8 cellular contexts compared by ENCODE assay signal in genomic region chr17:35969558-35970442, GRCh38. TPM values are rescaled to one million over a fixed set of nuclear protein-coding genes. Genes with fewer than 3 reads are reported as not detected.
DNase-seq lines count a peak whose midpoint lies in the region; ATAC-seq, FAIRE-seq and TF ChIP-seq lines count a peak whose summit lies in the region.

No MANE protein-coding gene starts in this region.

- H2BK15ac ChIP-seq in H1 (ENCODE audit: low read length), result no peak overlapping the region

- no peaks in the 10 kb centered on the region for H3K36me3 Mint-ChIP-seq in mesothelial cell of epicardium

- no peak overlapping the region for H3K4me3 Mint-ChIP-seq in mesothelial cell of epicardium

- H3K27me3 ChIP-seq in HCT116 (ENCODE audit: insufficient read depth, low read length) (no peaks in the 10 kb centered on the region), H1 (replicated peaks in 1 of 4; ENCODE audit: control insufficient read depth in 3 of 4, extremely low read depth in 1 of 4, insufficient read depth in 3 of 4, low read length in 3 of 4) (no peaks in the 10 kb centered on the region)

- H3K4me1 ChIP-seq in HCT116 (ENCODE audit: control insufficient read depth in 1 of 2, insufficient read depth in 2 of 2, low read length in 2 of 2) (no peaks in the 10 kb centered on the region), H1 (replicated peaks in 1 of 4; ENCODE audit: control insufficient read depth in 3 of 4, insufficient read depth in 4 of 4, low read length in 3 of 4) (peaks cover 0 to 2% (median 0%) of the 10 kb centered on the region in 4 experiments; a peak in 2 of 7 replicates)

- no peak overlapping the region for H2BK5ac ChIP-seq in H1 (ENCODE audit: low read depth, low read length)

- intact Hi-C loops in HCT116 (cut with micrococcal nuclease), result loop anchor here (1.0 to 5.0 kb wide), 3 partner anchors 168 to 513 kb away; no protein-coding TSS in a partner anchor

- TF ChIP-seq CTCF in HCT116 (IDR thresholded peaks at IDR 0.05 in 2 of 3, conservative IDR thresholded peaks at IDR 0.05 in 1 of 3; ENCODE audit: borderline replicate concordance in 1 of 3, insufficient read depth in 1 of 3, low read depth in 2 of 3, low read length in 2 of 3) (peak; percentile 66 to 87 (median 74); a peak in 5 of 6 replicates), H1 (IDR thresholded peaks at IDR 0.05; ENCODE audit: control extremely low read depth in 1 of 3, insufficient read depth in 1 of 3, low read depth in 1 of 3, low read length in 3 of 3) (peak; percentile 15 to 88 (median 81)), mesothelial cell of epicardium (IDR thresholded peaks at IDR 0.05; ENCODE audit: unreplicated experiment) (peak; percentile 93)

- no peak for TF ChIP-seq EP300 in H1 (IDR thresholded peaks at IDR 0.05; ENCODE audit: borderline replicate concordance in 1 of 2, low read depth in 2 of 2, low read length in 2 of 2)

- H3K9ac ChIP-seq in HCT116 (ENCODE audit: low read length) (no peak overlapping the region), H1 (replicated peaks in 1 of 4; ENCODE audit: extremely low read depth in 1 of 4, low read depth in 3 of 4, low read length in 3 of 4) (no peak overlapping the region)

- no peak overlapping the region for H3K56ac ChIP-seq in H1 (replicated peaks; ENCODE audit: insufficient read length, low read depth, low read length)

- RAD21 ChIA-PET in HCT116 (lab: Charles Lee; ENCODE audit: low non-redundant PET in 1 of 2, low total read pairs in 2 of 2, uncharacterized antibody in 2 of 2, unreplicated experiment in 2 of 2), result interaction anchor here (0.7 to 1.8 kb wide), 8 partner anchors 103 to 513 kb away, joined by 3 to 22 read pairs (median 4); no protein-coding TSS in a partner anchor

- H2AK5ac ChIP-seq in H1 (ENCODE audit: low read depth, low read length), result no peak overlapping the region

- H4K91ac ChIP-seq in H1 (replicated peaks; ENCODE audit: insufficient read length, low read length), result no peak overlapping the region

- no peaks in the 10 kb centered on the region for H3K79me1 ChIP-seq in H1 (ENCODE audit: low read depth, low read length)

- no peak overlapping the region for H3K27ac Mint-ChIP-seq in mesothelial cell of epicardium

- no peaks in the 10 kb centered on the region for H3K36me3 ChIP-seq in HCT116 (ENCODE audit: control insufficient read depth in 1 of 2, insufficient read depth in 2 of 2, low read length in 2 of 2)
- no peaks in the 10 kb centered on the region for H3K36me3 ChIP-seq in H1 (ENCODE audit: control insufficient read depth in 2 of 4, insufficient read depth in 4 of 4, low read length in 3 of 4)

- no peak overlapping the region for H2BK120ac ChIP-seq in H1 (replicated peaks; ENCODE audit: low read depth, low read length)

- H3K23me2 ChIP-seq in H1 (ENCODE audit: low read depth, low read length), result no peaks in the 10 kb centered on the region

- H3K79me2 ChIP-seq in HCT116 (ENCODE audit: insufficient read depth, low read length) (no peaks in the 10 kb centered on the region), H1 (ENCODE audit: control insufficient read depth in 1 of 2, insufficient read depth in 2 of 2, low read length in 2 of 2) (no peaks in the 10 kb centered on the region)

- H3K14ac ChIP-seq in H1 (ENCODE audit: insufficient read length), result no peak overlapping the region

- no peak overlapping the region for H2BK20ac ChIP-seq in H1 (ENCODE audit: low read length)

- POLR2A ChIA-PET in HCT116 (lab: Charles Lee), result interaction anchor here (0.6 to 1.3 kb wide), 4 partner anchors 161 to 179 kb away, joined by 3 to 4 read pairs (median 4); partner anchors contain the start of gene TAF15
- POLR2A ChIA-PET in H1 (lab: Charles Lee; ENCODE audit: partially characterized antibody), result interaction anchor here (0.6 kb wide), 1 partner anchor 38 kb away, joined by 3 read pairs; no protein-coding TSS in a partner anchor

- H4K20me1 ChIP-seq in HCT116 (ENCODE audit: insufficient read depth), result no peaks in the 10 kb centered on the region
- H4K20me1 ChIP-seq in H1 (replicated peaks in 1 of 2; ENCODE audit: control insufficient read depth in 1 of 2, insufficient read depth in 2 of 2, low read length in 2 of 2), result no peaks in the 10 kb centered on the region

- peak overlapping the region; percentile 26 for H4K5ac ChIP-seq in H1 (ENCODE audit: insufficient read length, low read depth, low read length)

- H3K4me1 Mint-ChIP-seq in mesothelial cell of epicardium, result no peaks in the 10 kb centered on the region

- no peak overlapping the region for H3K4ac ChIP-seq in H1 (replicated peaks; ENCODE audit: insufficient read length, low read depth, low read length)

- H3K27me3 Mint-ChIP-seq in mesothelial cell of epicardium (ENCODE audit: low read depth), result peaks cover 11% of the 10 kb centered on the region

- H2AFZ ChIP-seq in HCT116 (ENCODE audit: low read depth, low read length, poor library complexity, severe bottlenecking), result peak overlapping the region; percentile 11
- H2AFZ ChIP-seq in H1 (ENCODE audit: low read length), result 0 out of 2 replicates have a peak overlapping the region, but pooled peaks have one; percentile 65

- CTCF ChIA-PET in HCT116 (lab: Charles Lee) (interaction anchor here (0.6 to 5.3 kb wide), 17 partner anchors 8 to 529 kb away, joined by 3 to 137 read pairs (median 5); partner anchors contain the start of gene CCL16), H1 (lab: Charles Lee; ENCODE audit: partially characterized antibody) (interaction anchor here (0.6 to 5.1 kb wide), 28 partner anchors 9 to 1679 kb away, joined by 3 to 46 read pairs (median 3); partner anchors contain the start of gene LYZL6)

- no peak overlapping the region for H2BK12ac ChIP-seq in H1 (ENCODE audit: low read depth, low read length)

- no peak overlapping the region for H3K18ac ChIP-seq in H1 (ENCODE audit: extremely low read depth, low read length)

- no peaks in the 10 kb centered on the region for H3K9me2 ChIP-seq in HCT116 (ENCODE audit: insufficient read depth)

- FAIRE-seq in H1 (lab: Jason Lieb, UNC), result no peak

- ATAC-seq in HCT116 (peak; percentile 96), HG03520 (IDR thresholded peaks at IDR 0.05; ENCODE audit: unreplicated experiment) (no peak)

- no TSS peak for BruUV-seq in HCT116 (replicated peaks; lab: Mats Ljungman, UMichigan)

- H3K4me2 ChIP-seq in HCT116 (ENCODE audit: low read length) (no peak overlapping the region), H1 (ENCODE audit: insufficient read depth in 1 of 2, low read depth in 2 of 2, low read length in 2 of 2) (no peak overlapping the region)

- TF ChIP-seq RAD21 in HCT116 (IDR thresholded peaks at IDR 0.05; ENCODE audit: low read depth), result peak; percentile 90
- TF ChIP-seq RAD21 in H1 (IDR thresholded peaks at IDR 0.05 in 1 of 2, conservative IDR thresholded peaks at IDR 0.05 in 1 of 2; ENCODE audit: low read depth in 2 of 2, low read length in 2 of 2), result peak; percentile 95

- H3K23ac ChIP-seq in H1 (ENCODE audit: insufficient read length), result no peak overlapping the region

- H4K8ac ChIP-seq in H1 (ENCODE audit: extremely low read depth, insufficient read depth, low read length), result peak overlapping the region; percentile 28; the same call in 1 of the 2 replicates

- DNase-seq in Ammon's horn (ENCODE audit: low spot score), result peak; percentile 87
- DNase-seq in HCT116 (ENCODE audit: low read depth, low spot score), result peak; percentile 76
- peak; percentile 57 for DNase-seq in NCI-H748 treated with DMSO at 0.1 percent for 48 hours (lab: John Stamatoyannopoulos, UW)
- DNase-seq in activated CD8-positive, alpha-beta memory T cell treated with anti-CD3 and anti-CD28 coated beads for 24 hours, result peak; percentile 90
- DNase-seq in H1 (ENCODE audit: low read depth in 1 of 2, low spot score in 2 of 2), result peak; percentile 60 to 87
- peak; percentile 65 to 84 for DNase-seq in mesothelial cell of epicardium (ENCODE audit: low spot score in 2 of 2, unreplicated experiment in 2 of 2)
- DNase-seq in stimulated activated CD8-positive, alpha-beta memory T cell treated with anti-CD3 and anti-CD28 coated beads, Interleukin-2, amount 100 ng/mL, for 48 hours (ENCODE audit: low read depth in 2 of 2), result peak; percentile 57 to 64

- no peaks in the 10 kb centered on the region for H3K9me3 ChIP-seq in HCT116 (ENCODE audit: control insufficient read depth in 1 of 2, insufficient read depth in 1 of 2, low read depth in 1 of 2, low read length in 2 of 2)
- H3K9me3 ChIP-seq in H1 (ENCODE audit: insufficient read depth in 2 of 2, low read depth in 1 of 2, low read length in 1 of 2), result no peaks in the 10 kb centered on the region

- H3K4me3 ChIP-seq in HCT116 (replicated peaks in 1 of 2; ENCODE audit: low read depth in 1 of 2, low read length in 2 of 2) (no peak overlapping the region), H1 (ENCODE audit: extremely low read depth in 1 of 4, insufficient read depth in 2 of 4, low read depth in 3 of 4, low read length in 4 of 4) (no peak overlapping the region)

- WGBS in H1 (ENCODE audit: extremely low coverage in 1 of 2, insufficient coverage in 1 of 2, insufficient read length in 1 of 2, insufficient replicate concordance in 2 of 2, low coverage in 1 of 2, low lambda C conversion rate in 2 of 2, missing lambda C conversion rate in 1 of 2), 2 experiments, result 66% methylated on average over 8 of the region's 8 CpGs; no CpG with 5 or more reads in 1 of the 2 experiments

- H3K27ac ChIP-seq in HCT116 (ENCODE audit: low read depth, low read length), result no peak overlapping the region
- H3K27ac ChIP-seq in H1 (ENCODE audit: low read depth, low read length), result no peak overlapping the region

- no peaks in the 10 kb centered on the region for H3K9me3 Mint-ChIP-seq in mesothelial cell of epicardium

- no peak for TF ChIP-seq POLR2A in HCT116 (IDR thresholded peaks at IDR 0.05; ENCODE audit: borderline replicate concordance, extremely low read depth, insufficient read depth, insufficient read length)
- TF ChIP-seq POLR2A in H1 (IDR thresholded peaks at IDR 0.05; ENCODE audit: control extremely low read depth in 1 of 2, low read depth in 2 of 2, low read length in 2 of 2), result no peak

RNA-seq across cellular contexts. Expression of gene CCL16, which starts 11.5 kb away (rescaled TPM):
- total RNA-seq in HCT116 (2021; ENCODE audit: unreplicated experiment) (not detected), mesothelial cell of epicardium (not detected in 3 replicates)
- not detected in 2 replicates for polyA plus RNA-seq in HCT116 (2012)
- total RNA-seq in H1 (2021; fragmentation: NEBNext Ultra II Directional; extraction: Animal tissue kit (Norgen Biotek cat#: 25700)), result not detected in 2 replicates
- polyA plus RNA-seq in H1 (2011; rRNA removed), result not detected in 2 replicates
- not detected for polyA plus RNA-seq in H1 (2011; cell fraction: cytosol; rRNA removed)
- not detected for polyA plus RNA-seq in H1 (2011; cell fraction: nucleus; rRNA removed)
- not detected in 4 replicates for polyA plus RNA-seq in H1 (2012, experiment 1 of 2)
- polyA plus RNA-seq in H1 (2012, experiment 2 of 2), result not detected
- polyA plus RNA-seq in H1 (2013, experiment 1 of 2), result not detected
- not detected for polyA plus RNA-seq in H1 (2013, experiment 2 of 2)
- not detected in 2 replicates for polyA minus RNA-seq in H1 (2011; rRNA and poly(A)+ RNA removed)
- not detected for polyA minus RNA-seq in H1 (2011; cell fraction: cytosol; rRNA and poly(A)+ RNA removed)
- polyA minus RNA-seq in H1 (2011; cell fraction: nucleus; rRNA and poly(A)+ RNA removed), result not detected

RNA-seq across cellular contexts. Expression of gene CCL14, which starts 16.7 kb away (rescaled TPM):
- total RNA-seq in HCT116 (2021; ENCODE audit: unreplicated experiment) (not detected), mesothelial cell of epicardium (not detected in 3 replicates)
- polyA plus RNA-seq in HCT116 (2012), result not detected in 2 replicates
- total RNA-seq in H1 (2021; fragmentation: NEBNext Ultra II Directional; extraction: Animal tissue kit (Norgen Biotek cat#: 25700)), result not detected in 2 replicates
- polyA plus RNA-seq in H1 (2011; rRNA removed), result not detected in 2 replicates
- not detected for polyA plus RNA-seq in H1 (2011; cell fraction: cytosol; rRNA removed)
- not detected for polyA plus RNA-seq in H1 (2011; cell fraction: nucleus; rRNA removed)
- not detected in 4 replicates for polyA plus RNA-seq in H1 (2012, experiment 1 of 2)
- not detected for polyA plus RNA-seq in H1 (2012, experiment 2 of 2)
- polyA plus RNA-seq in H1 (2013, experiment 1 of 2), result not detected
- polyA plus RNA-seq in H1 (2013, experiment 2 of 2), result not detected
- polyA minus RNA-seq in H1 (2011; rRNA and poly(A)+ RNA removed), result not detected in 2 replicates
- not detected for polyA minus RNA-seq in H1 (2011; cell fraction: cytosol; rRNA and poly(A)+ RNA removed)
- not detected for polyA minus RNA-seq in H1 (2011; cell fraction: nucleus; rRNA and poly(A)+ RNA removed)

RNA-seq across cellular contexts. Expression of gene LYZL6, which starts 26.3 kb away (rescaled TPM):
- total RNA-seq in HCT116 (2021; ENCODE audit: unreplicated experiment) (not detected), mesothelial cell of epicardium (not detected in 3 replicates)
- not detected in 2 replicates for polyA plus RNA-seq in HCT116 (2012)
- total RNA-seq in H1 (2021; fragmentation: NEBNext Ultra II Directional; extraction: Animal tissue kit (Norgen Biotek cat#: 25700)), result not detected in 2 replicates
- not detected in 2 replicates for polyA plus RNA-seq in H1 (2011; rRNA removed)
- not detected for polyA plus RNA-seq in H1 (2011; cell fraction: cytosol; rRNA removed)
- polyA plus RNA-seq in H1 (2011; cell fraction: nucleus; rRNA removed), result not detected
- not detected in 4 replicates for polyA plus RNA-seq in H1 (2012, experiment 1 of 2)
- polyA plus RNA-seq in H1 (2012, experiment 2 of 2), result not detected
- polyA plus RNA-seq in H1 (2013, experiment 1 of 2), result not detected
- polyA plus RNA-seq in H1 (2013, experiment 2 of 2), result not detected
- polyA minus RNA-seq in H1 (2011; rRNA and poly(A)+ RNA removed), result not detected in 2 replicates
- not detected for polyA minus RNA-seq in H1 (2011; cell fraction: cytosol; rRNA and poly(A)+ RNA removed)
- polyA minus RNA-seq in H1 (2011; cell fraction: nucleus; rRNA and poly(A)+ RNA removed), result not detected

RNA-seq across cellular contexts. Expression of gene CCL15, which starts 31.6 kb away (rescaled TPM):
- total RNA-seq in HCT116 (2021; ENCODE audit: unreplicated experiment), result not detected
- not detected in 2 replicates for polyA plus RNA-seq in HCT116 (2012)
- not detected in 2 replicates for total RNA-seq in H1 (2021; fragmentation: NEBNext Ultra II Directional; extraction: Animal tissue kit (Norgen Biotek cat#: 25700))
- polyA plus RNA-seq in H1 (2011; rRNA removed), result not detected in 2 replicates
- not detected for polyA plus RNA-seq in H1 (2011; cell fraction: cytosol; rRNA removed)
- not detected for polyA plus RNA-seq in H1 (2011; cell fraction: nucleus; rRNA removed)
- not detected in 4 replicates for polyA plus RNA-seq in H1 (2012, experiment 1 of 2)
- polyA plus RNA-seq in H1 (2012, experiment 2 of 2), result not detected
- polyA plus RNA-seq in H1 (2013, experiment 1 of 2), result not detected
- not detected for polyA plus RNA-seq in H1 (2013, experiment 2 of 2)
- polyA minus RNA-seq in H1 (2011; rRNA and poly(A)+ RNA removed), result not detected in 2 replicates
- polyA minus RNA-seq in H1 (2011; cell fraction: cytosol; rRNA and poly(A)+ RNA removed), result not detected
- polyA minus RNA-seq in H1 (2011; cell fraction: nucleus; rRNA and poly(A)+ RNA removed), result not detected
- total RNA-seq in mesothelial cell of epicardium, result not detected in 3 replicates

RNA-seq across cellular contexts. Expression of gene RDM1, which starts 39.2 kb away (rescaled TPM):
- total RNA-seq in HCT116 (2021; ENCODE audit: unreplicated experiment) (11.7 TPM), mesothelial cell of epicardium (2.1 to 3.5 TPM (median 3.4 TPM) in 3 replicates)
- polyA plus RNA-seq in HCT116 (2012), result 7.1 and 10.0 TPM in 2 replicates
- 4.8 and 7.3 TPM in 2 replicates for total RNA-seq in H1 (2021; fragmentation: NEBNext Ultra II Directional; extraction: Animal tissue kit (Norgen Biotek cat#: 25700))
- 6.2 and 9.7 TPM in 2 replicates for polyA plus RNA-seq in H1 (2011; rRNA removed)
- polyA plus RNA-seq in H1 (2011; cell fraction: cytosol; rRNA removed), result 8.3 TPM
- 7.1 TPM for polyA plus RNA-seq in H1 (2011; cell fraction: nucleus; rRNA removed)
- 7.5 to 11.1 TPM (median 8.2 TPM) in 4 replicates for polyA plus RNA-seq in H1 (2012, experiment 1 of 2)
- 3.4 TPM for polyA plus RNA-seq in H1 (2012, experiment 2 of 2)
- 5.0 TPM for polyA plus RNA-seq in H1 (2013, experiment 1 of 2)
- 4.1 TPM for polyA plus RNA-seq in H1 (2013, experiment 2 of 2)
- polyA minus RNA-seq in H1 (2011; rRNA and poly(A)+ RNA removed), result 4.7 and 5.0 TPM in 2 replicates
- polyA minus RNA-seq in H1 (2011; cell fraction: cytosol; rRNA and poly(A)+ RNA removed), result 7.6 TPM
- polyA minus RNA-seq in H1 (2011; cell fraction: nucleus; rRNA and poly(A)+ RNA removed), result 5.1 TPM
